ENCODE assay signal across 11 cellular contexts in genomic region chr20:60062431-60063336, GRCh38.
A peak's percentile ranks its signal among the peaks of the same experiment; 100 is the strongest.
DNase-seq lines count a peak whose midpoint lies in the region; TF ChIP-seq lines count a peak whose summit lies in the region.
"Had no signal": no experiment of that assay in that cellular context is flagged by ENCODE, and none has a peak within 500 bp of the region (broad histone marks: within the 10 kb centered on the region; RNA-seq: fewer than 3 reads in every experiment).

No MANE protein-coding gene starts in this region.

- intact Hi-C loops in ovary (cut with DNase I) = no loop called here

- TF ChIP-seq CTCF in AG09319 (IDR thresholded peaks at IDR 0.05; ENCODE audit: low read depth, low read length) (no peak), fibroblast of mammary gland (conservative IDR thresholded peaks at IDR 0.05; ENCODE audit: control insufficient read depth, insufficient read depth, low read depth, low read length) (no peak), ovary (IDR thresholded peaks at IDR 0.05) (no peak), MM.1S (IDR thresholded peaks at IDR 0.05; ENCODE audit: low read length) (no peak), nephron progenitor cell (IDR thresholded peaks at IDR 0.05) (no peak)

- peaks cover 4% of the 10 kb centered on the region for H3K9me3 Mint-ChIP-seq in nephron progenitor cell

- H3K9ac ChIP-seq in MM.1S (ENCODE audit: low read length) = no peak overlapping the region

- H3K36me3 ChIP-seq in ovary (no peaks in the 10 kb centered on the region), MM.1S (replicated peaks; ENCODE audit: insufficient read depth, low read length) (no peaks in the 10 kb centered on the region)

- peak overlapping the region in 1 of 2 donors; percentile 2 for H3K27ac ChIP-seq in ovary
- H3K27ac ChIP-seq in MM.1S (ENCODE audit: low read length) = no peak overlapping the region

- DNase-seq in AG09319 (ENCODE audit: extremely low read depth, low read depth) (peak; percentile 54), NCI-H2227 treated with DMSO at 0.1 percent for 48 hours (lab: John Stamatoyannopoulos, UW) (peak; percentile 70), fibroblast of mammary gland (ENCODE audit: low read depth) (peak; percentile 87), ovary (peak in 4 of 5 donors; percentile 19 to 51 (median 32)), LoVo (ENCODE audit: low spot score) (no peak), MM.1S (no peak), nephron progenitor cell (no peak), HEK293T (ENCODE audit: extremely low spot score) (no peak)
- DNase-seq: activated CD8-positive, alpha-beta T cell treated with anti-CD3 and anti-CD28 coated beads, Interleukin-2, amount 10 ng/mL, durations not matched to agents 7 days and 5 days; effector CD4-positive, alpha-beta T cell; NK-92 treated with Interleukin-12 subunit alpha and Interleukin-12 subunit beta, amount 100 ng/mL, for 24 hours had no signal

- no peaks in the 10 kb centered on the region for H3K9me2 ChIP-seq in MM.1S (replicated peaks; ENCODE audit: insufficient read depth, low read length)

- no peak overlapping the region for H3K27ac Mint-ChIP-seq in nephron progenitor cell

- H4K20me1 ChIP-seq in MM.1S (ENCODE audit: insufficient read depth, low read length) = no peaks in the 10 kb centered on the region

- no peaks in the 10 kb centered on the region for H3K79me2 ChIP-seq in MM.1S (ENCODE audit: low read length)

- 4 to 14% (median 6%) methylated on average over 25 of the region's 25 CpGs for WGBS in ovary, 3 donors

- H3K4me2 ChIP-seq in MM.1S (ENCODE audit: low read depth, low read length) = no peak overlapping the region

- H3K4me1 ChIP-seq in ovary (ENCODE audit: insufficient read depth) (peaks cover 9% of the 10 kb centered on the region), MM.1S (ENCODE audit: low read length) (no peaks in the 10 kb centered on the region)

- H2AFZ ChIP-seq in MM.1S (ENCODE audit: low read length) = no peak overlapping the region

- no peaks in the 10 kb centered on the region for H3F3A ChIP-seq in MM.1S (ENCODE audit: insufficient read depth, low read length)

- H3K9me3 ChIP-seq in ovary (no peaks in the 10 kb centered on the region), MM.1S (replicated peaks; ENCODE audit: insufficient read depth, low read length) (no peaks in the 10 kb centered on the region)

- POLR2A ChIA-PET in HEK293T (lab: Yijun Ruan, JAX) = no interaction called here

- no peak for TF ChIP-seq POLR2A in ovary (IDR thresholded peaks at IDR 0.05)

- H3K4me3 ChIP-seq in fibroblast of mammary gland (ENCODE audit: control insufficient read depth, low read depth, low read length) (no peak overlapping the region), ovary (no peak overlapping the region), MM.1S (ENCODE audit: low read length) (no peak overlapping the region)

- no peaks in the 10 kb centered on the region for H3K27me3 ChIP-seq in ovary
- no peaks in the 10 kb centered on the region for H3K27me3 ChIP-seq in MM.1S (replicated peaks; ENCODE audit: insufficient read depth, low read length)

- H3K27me3 Mint-ChIP-seq in nephron progenitor cell (ENCODE audit: low read depth, poor library complexity) = peaks cover 16% of the 10 kb centered on the region

- no peak overlapping the region for H3K4me3 Mint-ChIP-seq in nephron progenitor cell
- H3K4me3 Mint-ChIP-seq: activated CD8-positive, alpha-beta T cell treated with anti-CD3 and anti-CD28 coated beads, Interleukin-2, amount 10 ng/mL, durations not matched to agents 7 days and 5 days had no signal

- no peak for TF ChIP-seq EP300 in ovary (IDR thresholded peaks at IDR 0.05)

- no peaks in the 10 kb centered on the region for H3K36me3 Mint-ChIP-seq in nephron progenitor cell (ENCODE audit: low read depth)

- CTCF ChIA-PET in HEK293T (lab: Yijun Ruan, JAX) = interaction anchor here (0.5 kb wide), 1 partner anchor 28 kb away, joined by 3 read pairs; no protein-coding TSS in a partner anchor

- peaks cover 14% of the 10 kb centered on the region for H3K4me1 Mint-ChIP-seq in nephron progenitor cell

TF ChIP-seq in HEK293T, 16 proteins besides CTCF, POLR2A, EP300 and RAD21:
- TF ChIP-seq ELF4 (IDR thresholded peaks at IDR 0.05) (no peak), CTBP1 (IDR thresholded peaks at IDR 0.05; ENCODE audit: borderline replicate concordance) (no peak), NFRKB (IDR thresholded peaks at IDR 0.05) (no peak), FOXM1 (IDR thresholded peaks at IDR 0.05; ENCODE audit: borderline replicate concordance) (no peak), SP1 (IDR thresholded peaks at IDR 0.05) (no peak), ARNT (IDR thresholded peaks at IDR 0.05) (no peak), PKNOX1 (IDR thresholded peaks at IDR 0.05) (no peak), LEF1 (IDR thresholded peaks at IDR 0.05; ENCODE audit: borderline replicate concordance) (no peak), L3MBTL2 (conservative IDR thresholded peaks at IDR 0.05) (no peak), ZNF384 (IDR thresholded peaks at IDR 0.05) (no peak), SUZ12 (IDR thresholded peaks at IDR 0.05) (no peak), BHLHE40 (IDR thresholded peaks at IDR 0.05; ENCODE audit: borderline replicate concordance) (no peak), FOXK2 (IDR thresholded peaks at IDR 0.05) (no peak), HDGF (IDR thresholded peaks at IDR 0.05; ENCODE audit: borderline replicate concordance) (no peak), TARDBP (IDR thresholded peaks at IDR 0.05) (no peak), FOXA1 (IDR thresholded peaks at IDR 0.05) (no peak)

Comparison
In these comparisons a context has a peak if more than half of its experiments do, and no peak if none do; other contexts are left out.
1. DNase-seq: peak in AG09319 (single experiment), NCI-H2227 treated with DMSO at 0.1 percent for 48 hours (single experiment), fibroblast of mammary gland (single experiment) and ovary (4 of 5); none in LoVo (single experiment), MM.1S (single experiment), nephron progenitor cell (single experiment) and HEK293T (single experiment).